Comparison of ENCODE assay signal across 1 cellular context in the genomic region with DNA sequence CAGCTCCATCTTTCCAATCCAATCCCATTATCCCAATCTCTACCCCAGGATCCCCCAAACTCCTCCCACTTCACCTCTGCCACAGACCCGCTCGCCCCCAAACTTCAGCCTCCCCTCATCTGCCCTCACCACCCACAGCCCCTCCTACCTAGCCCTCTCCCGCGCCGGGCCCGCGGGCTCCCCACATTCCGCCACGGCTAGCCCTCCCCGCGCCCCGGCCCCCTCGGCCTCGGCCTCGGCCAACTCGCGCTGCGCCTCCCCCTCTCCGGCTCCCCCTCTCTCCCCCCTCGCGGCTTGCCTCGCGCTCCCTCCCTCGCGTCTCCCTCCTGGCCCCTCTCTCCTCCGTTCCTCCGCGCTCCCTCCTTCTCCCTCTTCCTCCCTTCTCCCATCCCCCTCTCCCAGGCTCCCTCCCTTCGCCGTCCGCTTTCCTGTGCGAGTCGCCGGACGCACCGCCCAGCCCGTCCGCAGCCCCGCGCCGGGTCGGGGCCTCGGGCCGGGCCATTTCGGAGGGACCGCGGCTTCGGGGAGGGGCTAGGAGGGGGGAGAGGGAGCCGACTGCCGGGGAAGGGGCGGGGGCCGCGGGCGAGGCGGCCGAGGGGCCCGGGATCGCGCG.
TF ChIP-seq lines count a peak whose summit lies in the region.

A gene with protein sequence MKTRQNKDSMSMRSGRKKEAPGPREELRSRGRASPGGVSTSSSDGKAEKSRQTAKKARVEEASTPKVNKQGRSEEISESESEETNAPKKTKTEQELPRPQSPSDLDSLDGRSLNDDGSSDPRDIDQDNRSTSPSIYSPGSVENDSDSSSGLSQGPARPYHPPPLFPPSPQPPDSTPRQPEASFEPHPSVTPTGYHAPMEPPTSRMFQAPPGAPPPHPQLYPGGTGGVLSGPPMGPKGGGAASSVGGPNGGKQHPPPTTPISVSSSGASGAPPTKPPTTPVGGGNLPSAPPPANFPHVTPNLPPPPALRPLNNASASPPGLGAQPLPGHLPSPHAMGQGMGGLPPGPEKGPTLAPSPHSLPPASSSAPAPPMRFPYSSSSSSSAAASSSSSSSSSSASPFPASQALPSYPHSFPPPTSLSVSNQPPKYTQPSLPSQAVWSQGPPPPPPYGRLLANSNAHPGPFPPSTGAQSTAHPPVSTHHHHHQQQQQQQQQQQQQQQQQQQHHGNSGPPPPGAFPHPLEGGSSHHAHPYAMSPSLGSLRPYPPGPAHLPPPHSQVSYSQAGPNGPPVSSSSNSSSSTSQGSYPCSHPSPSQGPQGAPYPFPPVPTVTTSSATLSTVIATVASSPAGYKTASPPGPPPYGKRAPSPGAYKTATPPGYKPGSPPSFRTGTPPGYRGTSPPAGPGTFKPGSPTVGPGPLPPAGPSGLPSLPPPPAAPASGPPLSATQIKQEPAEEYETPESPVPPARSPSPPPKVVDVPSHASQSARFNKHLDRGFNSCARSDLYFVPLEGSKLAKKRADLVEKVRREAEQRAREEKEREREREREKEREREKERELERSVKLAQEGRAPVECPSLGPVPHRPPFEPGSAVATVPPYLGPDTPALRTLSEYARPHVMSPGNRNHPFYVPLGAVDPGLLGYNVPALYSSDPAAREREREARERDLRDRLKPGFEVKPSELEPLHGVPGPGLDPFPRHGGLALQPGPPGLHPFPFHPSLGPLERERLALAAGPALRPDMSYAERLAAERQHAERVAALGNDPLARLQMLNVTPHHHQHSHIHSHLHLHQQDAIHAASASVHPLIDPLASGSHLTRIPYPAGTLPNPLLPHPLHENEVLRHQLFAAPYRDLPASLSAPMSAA (N-terminal part only) (plus strand): TSS at position 581 of the 613 bp plus-strand sequence. CDS start 6,043 bp downstream, outside the sequence.

TF ChIP-seq in HEK293, 187 proteins besides CTCF, POLR2A, EP300 and RAD21 (continued from another document and continues in another):
- TF ChIP-seq ZFP69B (tag by site-specific recombination; IDR thresholded peaks at IDR 0.05): peak; percentile 81
- peak; percentile 87; the same call in 1 of the 2 replicates for TF ChIP-seq ZEB2 (tag by site-specific recombination; IDR thresholded peaks at IDR 0.05)
- TF ChIP-seq ZNF423 (tag by site-specific recombination; IDR thresholded peaks at IDR 0.05): no peak
- TF ChIP-seq ZNF510 (tag by site-specific recombination; IDR thresholded peaks at IDR 0.05; ENCODE audit: insufficient replicate concordance): no peak
- TF ChIP-seq, protein P1, sequence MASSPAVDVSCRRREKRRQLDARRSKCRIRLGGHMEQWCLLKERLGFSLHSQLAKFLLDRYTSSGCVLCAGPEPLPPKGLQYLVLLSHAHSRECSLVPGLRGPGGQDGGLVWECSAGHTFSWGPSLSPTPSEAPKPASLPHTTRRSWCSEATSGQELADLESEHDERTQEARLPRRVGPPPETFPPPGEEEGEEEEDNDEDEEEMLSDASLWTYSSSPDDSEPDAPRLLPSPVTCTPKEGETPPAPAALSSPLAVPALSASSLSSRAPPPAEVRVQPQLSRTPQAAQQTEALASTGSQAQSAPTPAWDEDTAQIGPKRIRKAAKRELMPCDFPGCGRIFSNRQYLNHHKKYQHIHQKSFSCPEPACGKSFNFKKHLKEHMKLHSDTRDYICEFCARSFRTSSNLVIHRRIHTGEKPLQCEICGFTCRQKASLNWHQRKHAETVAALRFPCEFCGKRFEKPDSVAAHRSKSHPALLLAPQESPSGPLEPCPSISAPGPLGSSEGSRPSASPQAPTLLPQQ (tag by site-specific recombination; IDR thresholded peaks at IDR 0.05): peak; percentile 81
- TF ChIP-seq ZNF211 (tag by site-specific recombination; IDR thresholded peaks at IDR 0.05; ENCODE audit: low read depth): no peak
- no peak for TF ChIP-seq ZNF23 (tag by site-specific recombination; IDR thresholded peaks at IDR 0.05; ENCODE audit: borderline replicate concordance)
- TF ChIP-seq BCL11A (tag by site-specific recombination; IDR thresholded peaks at IDR 0.05; ENCODE audit: low read depth): 0 out of 2 replicates have a peak, but pooled peaks have one; percentile 50
- TF ChIP-seq SALL2 (tag by site-specific recombination; IDR thresholded peaks at IDR 0.05; ENCODE audit: borderline replicate concordance): no peak
- TF ChIP-seq, protein P2, sequence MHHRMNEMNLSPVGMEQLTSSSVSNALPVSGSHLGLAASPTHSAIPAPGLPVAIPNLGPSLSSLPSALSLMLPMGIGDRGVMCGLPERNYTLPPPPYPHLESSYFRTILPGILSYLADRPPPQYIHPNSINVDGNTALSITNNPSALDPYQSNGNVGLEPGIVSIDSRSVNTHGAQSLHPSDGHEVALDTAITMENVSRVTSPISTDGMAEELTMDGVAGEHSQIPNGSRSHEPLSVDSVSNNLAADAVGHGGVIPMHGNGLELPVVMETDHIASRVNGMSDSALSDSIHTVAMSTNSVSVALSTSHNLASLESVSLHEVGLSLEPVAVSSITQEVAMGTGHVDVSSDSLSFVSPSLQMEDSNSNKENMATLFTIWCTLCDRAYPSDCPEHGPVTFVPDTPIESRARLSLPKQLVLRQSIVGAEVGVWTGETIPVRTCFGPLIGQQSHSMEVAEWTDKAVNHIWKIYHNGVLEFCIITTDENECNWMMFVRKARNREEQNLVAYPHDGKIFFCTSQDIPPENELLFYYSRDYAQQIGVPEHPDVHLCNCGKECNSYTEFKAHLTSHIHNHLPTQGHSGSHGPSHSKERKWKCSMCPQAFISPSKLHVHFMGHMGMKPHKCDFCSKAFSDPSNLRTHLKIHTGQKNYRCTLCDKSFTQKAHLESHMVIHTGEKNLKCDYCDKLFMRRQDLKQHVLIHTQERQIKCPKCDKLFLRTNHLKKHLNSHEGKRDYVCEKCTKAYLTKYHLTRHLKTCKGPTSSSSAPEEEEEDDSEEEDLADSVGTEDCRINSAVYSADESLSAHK (tag by site-specific recombination; IDR thresholded peaks at IDR 0.05): peak; percentile 53; the same call in 1 of the 2 replicates
- TF ChIP-seq, protein P3, sequence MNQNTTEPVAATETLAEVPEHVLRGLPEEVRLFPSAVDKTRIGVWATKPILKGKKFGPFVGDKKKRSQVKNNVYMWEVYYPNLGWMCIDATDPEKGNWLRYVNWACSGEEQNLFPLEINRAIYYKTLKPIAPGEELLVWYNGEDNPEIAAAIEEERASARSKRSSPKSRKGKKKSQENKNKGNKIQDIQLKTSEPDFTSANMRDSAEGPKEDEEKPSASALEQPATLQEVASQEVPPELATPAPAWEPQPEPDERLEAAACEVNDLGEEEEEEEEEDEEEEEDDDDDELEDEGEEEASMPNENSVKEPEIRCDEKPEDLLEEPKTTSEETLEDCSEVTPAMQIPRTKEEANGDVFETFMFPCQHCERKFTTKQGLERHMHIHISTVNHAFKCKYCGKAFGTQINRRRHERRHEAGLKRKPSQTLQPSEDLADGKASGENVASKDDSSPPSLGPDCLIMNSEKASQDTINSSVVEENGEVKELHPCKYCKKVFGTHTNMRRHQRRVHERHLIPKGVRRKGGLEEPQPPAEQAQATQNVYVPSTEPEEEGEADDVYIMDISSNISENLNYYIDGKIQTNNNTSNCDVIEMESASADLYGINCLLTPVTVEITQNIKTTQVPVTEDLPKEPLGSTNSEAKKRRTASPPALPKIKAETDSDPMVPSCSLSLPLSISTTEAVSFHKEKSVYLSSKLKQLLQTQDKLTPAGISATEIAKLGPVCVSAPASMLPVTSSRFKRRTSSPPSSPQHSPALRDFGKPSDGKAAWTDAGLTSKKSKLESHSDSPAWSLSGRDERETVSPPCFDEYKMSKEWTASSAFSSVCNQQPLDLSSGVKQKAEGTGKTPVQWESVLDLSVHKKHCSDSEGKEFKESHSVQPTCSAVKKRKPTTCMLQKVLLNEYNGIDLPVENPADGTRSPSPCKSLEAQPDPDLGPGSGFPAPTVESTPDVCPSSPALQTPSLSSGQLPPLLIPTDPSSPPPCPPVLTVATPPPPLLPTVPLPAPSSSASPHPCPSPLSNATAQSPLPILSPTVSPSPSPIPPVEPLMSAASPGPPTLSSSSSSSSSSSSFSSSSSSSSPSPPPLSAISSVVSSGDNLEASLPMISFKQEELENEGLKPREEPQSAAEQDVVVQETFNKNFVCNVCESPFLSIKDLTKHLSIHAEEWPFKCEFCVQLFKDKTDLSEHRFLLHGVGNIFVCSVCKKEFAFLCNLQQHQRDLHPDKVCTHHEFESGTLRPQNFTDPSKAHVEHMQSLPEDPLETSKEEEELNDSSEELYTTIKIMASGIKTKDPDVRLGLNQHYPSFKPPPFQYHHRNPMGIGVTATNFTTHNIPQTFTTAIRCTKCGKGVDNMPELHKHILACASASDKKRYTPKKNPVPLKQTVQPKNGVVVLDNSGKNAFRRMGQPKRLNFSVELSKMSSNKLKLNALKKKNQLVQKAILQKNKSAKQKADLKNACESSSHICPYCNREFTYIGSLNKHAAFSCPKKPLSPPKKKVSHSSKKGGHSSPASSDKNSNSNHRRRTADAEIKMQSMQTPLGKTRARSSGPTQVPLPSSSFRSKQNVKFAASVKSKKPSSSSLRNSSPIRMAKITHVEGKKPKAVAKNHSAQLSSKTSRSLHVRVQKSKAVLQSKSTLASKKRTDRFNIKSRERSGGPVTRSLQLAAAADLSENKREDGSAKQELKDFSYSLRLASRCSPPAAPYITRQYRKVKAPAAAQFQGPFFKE (tag by site-specific recombination; IDR thresholded peaks at IDR 0.05; ENCODE audit: borderline replicate concordance): peak; percentile 94
- TF ChIP-seq HOXC10 (CRISPR knock-in tag; IDR thresholded peaks at IDR 0.05): no peak
- TF ChIP-seq ZFHX2 (tag by site-specific recombination; conservative IDR thresholded peaks at IDR 0.05): peak; percentile 98
- 0 out of 2 replicates have a peak, but pooled peaks have one; percentile 58 for TF ChIP-seq SP7 (tag by site-specific recombination; IDR thresholded peaks at IDR 0.05)
- TF ChIP-seq ZNF433 (tag by site-specific recombination; IDR thresholded peaks at IDR 0.05; ENCODE audit: low read depth): no peak
- TF ChIP-seq SCRT2 (tag by site-specific recombination; IDR thresholded peaks at IDR 0.05): no peak
- TF ChIP-seq ZNF548 (tag by site-specific recombination; IDR thresholded peaks at IDR 0.05): no peak
- peak; percentile 23; the same call in 1 of the 2 replicates for TF ChIP-seq GFI1B (tag by site-specific recombination; IDR thresholded peaks at IDR 0.05)
- no peak for TF ChIP-seq ZNF624 (tag by site-specific recombination; IDR thresholded peaks at IDR 0.05)
- TF ChIP-seq, protein P4, sequence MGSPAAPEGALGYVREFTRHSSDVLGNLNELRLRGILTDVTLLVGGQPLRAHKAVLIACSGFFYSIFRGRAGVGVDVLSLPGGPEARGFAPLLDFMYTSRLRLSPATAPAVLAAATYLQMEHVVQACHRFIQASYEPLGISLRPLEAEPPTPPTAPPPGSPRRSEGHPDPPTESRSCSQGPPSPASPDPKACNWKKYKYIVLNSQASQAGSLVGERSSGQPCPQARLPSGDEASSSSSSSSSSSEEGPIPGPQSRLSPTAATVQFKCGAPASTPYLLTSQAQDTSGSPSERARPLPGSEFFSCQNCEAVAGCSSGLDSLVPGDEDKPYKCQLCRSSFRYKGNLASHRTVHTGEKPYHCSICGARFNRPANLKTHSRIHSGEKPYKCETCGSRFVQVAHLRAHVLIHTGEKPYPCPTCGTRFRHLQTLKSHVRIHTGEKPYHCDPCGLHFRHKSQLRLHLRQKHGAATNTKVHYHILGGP (tag by site-specific recombination; IDR thresholded peaks at IDR 0.05): no peak
- peak; percentile 57; the same call in 1 of the 2 replicates for TF ChIP-seq ZNF596 (tag by site-specific recombination; IDR thresholded peaks at IDR 0.05)
- no peak; the same call in 1 of the 2 replicates for TF ChIP-seq ZNF121 (tag by site-specific recombination; IDR thresholded peaks at IDR 0.05)
- peak; percentile 93 for TF ChIP-seq GLIS2 (tag by site-specific recombination; IDR thresholded peaks at IDR 0.05)
- TF ChIP-seq, protein P5, sequence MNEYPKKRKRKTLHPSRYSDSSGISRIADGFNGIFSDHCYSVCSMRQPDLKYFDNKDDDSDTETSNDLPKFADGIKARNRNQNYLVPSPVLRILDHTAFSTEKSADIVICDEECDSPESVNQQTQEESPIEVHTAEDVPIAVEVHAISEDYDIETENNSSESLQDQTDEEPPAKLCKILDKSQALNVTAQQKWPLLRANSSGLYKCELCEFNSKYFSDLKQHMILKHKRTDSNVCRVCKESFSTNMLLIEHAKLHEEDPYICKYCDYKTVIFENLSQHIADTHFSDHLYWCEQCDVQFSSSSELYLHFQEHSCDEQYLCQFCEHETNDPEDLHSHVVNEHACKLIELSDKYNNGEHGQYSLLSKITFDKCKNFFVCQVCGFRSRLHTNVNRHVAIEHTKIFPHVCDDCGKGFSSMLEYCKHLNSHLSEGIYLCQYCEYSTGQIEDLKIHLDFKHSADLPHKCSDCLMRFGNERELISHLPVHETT (tag by site-specific recombination; IDR thresholded peaks at IDR 0.05): no peak
- TF ChIP-seq ZNF426 (tag by site-specific recombination; IDR thresholded peaks at IDR 0.05): no peak
- TF ChIP-seq ZNF629 (tag by site-specific recombination; IDR thresholded peaks at IDR 0.05): peak; percentile 49
- no peak for TF ChIP-seq ZSCAN30 (tag by site-specific recombination; IDR thresholded peaks at IDR 0.05)
- peak; percentile 74; the same call in 1 of the 2 replicates for TF ChIP-seq WT1 (tag by site-specific recombination; IDR thresholded peaks at IDR 0.05)
- TF ChIP-seq, protein P6, sequence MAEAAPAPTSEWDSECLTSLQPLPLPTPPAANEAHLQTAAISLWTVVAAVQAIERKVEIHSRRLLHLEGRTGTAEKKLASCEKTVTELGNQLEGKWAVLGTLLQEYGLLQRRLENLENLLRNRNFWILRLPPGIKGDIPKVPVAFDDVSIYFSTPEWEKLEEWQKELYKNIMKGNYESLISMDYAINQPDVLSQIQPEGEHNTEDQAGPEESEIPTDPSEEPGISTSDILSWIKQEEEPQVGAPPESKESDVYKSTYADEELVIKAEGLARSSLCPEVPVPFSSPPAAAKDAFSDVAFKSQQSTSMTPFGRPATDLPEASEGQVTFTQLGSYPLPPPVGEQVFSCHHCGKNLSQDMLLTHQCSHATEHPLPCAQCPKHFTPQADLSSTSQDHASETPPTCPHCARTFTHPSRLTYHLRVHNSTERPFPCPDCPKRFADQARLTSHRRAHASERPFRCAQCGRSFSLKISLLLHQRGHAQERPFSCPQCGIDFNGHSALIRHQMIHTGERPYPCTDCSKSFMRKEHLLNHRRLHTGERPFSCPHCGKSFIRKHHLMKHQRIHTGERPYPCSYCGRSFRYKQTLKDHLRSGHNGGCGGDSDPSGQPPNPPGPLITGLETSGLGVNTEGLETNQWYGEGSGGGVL (tag by site-specific recombination; IDR thresholded peaks at IDR 0.05): peak; percentile 100
- TF ChIP-seq, protein P7, sequence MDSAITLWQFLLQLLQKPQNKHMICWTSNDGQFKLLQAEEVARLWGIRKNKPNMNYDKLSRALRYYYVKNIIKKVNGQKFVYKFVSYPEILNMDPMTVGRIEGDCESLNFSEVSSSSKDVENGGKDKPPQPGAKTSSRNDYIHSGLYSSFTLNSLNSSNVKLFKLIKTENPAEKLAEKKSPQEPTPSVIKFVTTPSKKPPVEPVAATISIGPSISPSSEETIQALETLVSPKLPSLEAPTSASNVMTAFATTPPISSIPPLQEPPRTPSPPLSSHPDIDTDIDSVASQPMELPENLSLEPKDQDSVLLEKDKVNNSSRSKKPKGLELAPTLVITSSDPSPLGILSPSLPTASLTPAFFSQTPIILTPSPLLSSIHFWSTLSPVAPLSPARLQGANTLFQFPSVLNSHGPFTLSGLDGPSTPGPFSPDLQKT (IDR thresholded peaks at IDR 0.05; ENCODE audit: borderline replicate concordance, low read depth, low read length): no peak
- TF ChIP-seq ZBTB7A (tag by site-specific recombination; IDR thresholded peaks at IDR 0.05; ENCODE audit: low read depth): no peak
- TF ChIP-seq, protein P8, sequence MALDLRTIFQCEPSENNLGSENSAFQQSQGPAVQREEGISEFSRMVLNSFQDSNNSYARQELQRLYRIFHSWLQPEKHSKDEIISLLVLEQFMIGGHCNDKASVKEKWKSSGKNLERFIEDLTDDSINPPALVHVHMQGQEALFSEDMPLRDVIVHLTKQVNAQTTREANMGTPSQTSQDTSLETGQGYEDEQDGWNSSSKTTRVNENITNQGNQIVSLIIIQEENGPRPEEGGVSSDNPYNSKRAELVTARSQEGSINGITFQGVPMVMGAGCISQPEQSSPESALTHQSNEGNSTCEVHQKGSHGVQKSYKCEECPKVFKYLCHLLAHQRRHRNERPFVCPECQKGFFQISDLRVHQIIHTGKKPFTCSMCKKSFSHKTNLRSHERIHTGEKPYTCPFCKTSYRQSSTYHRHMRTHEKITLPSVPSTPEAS (tag by site-specific recombination; IDR thresholded peaks at IDR 0.05): no peak
